In genomic region chr11:65503606-65503922, GRCh38 we compare ENCODE assay signal across 9 cellular contexts. TPM values are rescaled to one million over a fixed set of nuclear protein-coding genes. Genes with fewer than 3 reads are reported as not detected.
DNase-seq lines count a peak whose midpoint lies in the region; ATAC-seq and TF ChIP-seq lines count a peak whose summit lies in the region.
"Had no signal": no experiment of that assay in that cellular context is flagged by ENCODE, and none has a peak within 500 bp of the region (broad histone marks: within the 10 kb centered on the region; RNA-seq: fewer than 3 reads in every experiment).

No MANE protein-coding gene starts in this region.

- POLR2A ChIA-PET in HEK293 (lab: Yijun Ruan, JAX): interaction anchor here (0.5 to 28.2 kb wide), 8 partner anchors 8 to 122 kb away, joined by 3 to 1129 read pairs (median 22); partner anchors contain the start of genes NEAT1 and ZNRD2

- H3K4me3 ChIP-seq in HEK293 (ENCODE audit: low read depth, low read length) (peak overlapping the region; percentile 98), WI38 (ENCODE audit: low read depth, low read length) (peak overlapping the region; percentile 98), iPS-15b (ENCODE audit: low read depth, low read length) (peak overlapping the region; percentile 91), stomach (peak overlapping the region; percentile 77 to 95 (median 84))

- TF ChIP-seq EP300 in stomach (IDR thresholded peaks at IDR 0.05): no peak

- peak in 1 of 4 donors; percentile 68 for TF ChIP-seq POLR2A in stomach (IDR thresholded peaks at IDR 0.05)

- H3K4me1 ChIP-seq in HEK293 (ENCODE audit: control insufficient read depth, insufficient read depth, low read length) (no peaks in the 10 kb centered on the region), iPS-15b (ENCODE audit: control insufficient read depth, insufficient read depth, low read length) (peaks cover 7% of the 10 kb centered on the region), stomach (peaks cover 32 to 51% (median 46%) of the 10 kb centered on the region in 4 donors)

- 0 to 1% (median 1%) methylated on average over 3 of the region's 3 CpGs for WGBS in stomach, 5 donors

- intact Hi-C loops in stomach (cut with DNase I; ENCODE audit: low total_unique reads): loop anchor here (5.0 kb wide), 1 partner anchor 76 kb away; no protein-coding TSS in a partner anchor

- DNase-seq in stomach (no peak), NCI-H524 treated with DMSO at 0.1 percent for 48 hours (lab: John Stamatoyannopoulos, UW) (no peak), NCI-H1417 (lab: John Stamatoyannopoulos, UW) (no peak)
- DNase-seq: activated CD4-positive, alpha-beta T cell treated with anti-CD3 and anti-CD28 coated beads for 4 hours; occipital lobe had no signal

- CTCF ChIA-PET in HEK293 (lab: Yijun Ruan, JAX): interaction anchor here (0.7 to 2.4 kb wide), 4 partner anchors 26 to 188 kb away, joined by 3 to 10 read pairs (median 4); no protein-coding TSS in a partner anchor

- H3K27me3 ChIP-seq in iPS-15b (ENCODE audit: control insufficient read depth, insufficient read depth, low read length) (no peaks in the 10 kb centered on the region), stomach (no peaks in the 10 kb centered on the region)

- ATAC-seq in HG03565 (IDR thresholded peaks at IDR 0.05; ENCODE audit: unreplicated experiment): no peak

- H3K9me3 ChIP-seq in HEK293 (ENCODE audit: control insufficient read depth, insufficient read depth, low read depth, low read length): no peaks in the 10 kb centered on the region
- no peaks in the 10 kb centered on the region for H3K9me3 ChIP-seq in iPS-15b (ENCODE audit: control insufficient read depth, insufficient read depth, low read length)
- no peaks in the 10 kb centered on the region for H3K9me3 ChIP-seq in stomach

- peak overlapping the region; percentile 98 for H3K9ac ChIP-seq in iPS-15b (ENCODE audit: low read depth, low read length)

- TF ChIP-seq CTCF in HEK293 (tag by site-specific recombination; IDR thresholded peaks at IDR 0.05) (no peak), WI38 (IDR thresholded peaks at IDR 0.05; ENCODE audit: low read depth, low read length) (no peak), stomach (IDR thresholded peaks at IDR 0.05) (no peak)

- H3K27ac ChIP-seq in HEK293 (ENCODE audit: extremely low read depth, low read depth, low read length) (no peak overlapping the region), stomach (peak overlapping the region in 4 of 5 donors; percentile 93 to 99 (median 99))

- peaks cover 0 to 70% of the 10 kb centered on the region in 2 experiments; a peak in 2 of 3 replicates for H3K36me3 ChIP-seq in HEK293 (ENCODE audit: control insufficient read depth in 2 of 2, insufficient read depth in 1 of 2, low read length in 2 of 2)
- peaks cover 55% of the 10 kb centered on the region for H3K36me3 ChIP-seq in iPS-15b (ENCODE audit: control insufficient read depth, insufficient read depth, low read length)
- H3K36me3 ChIP-seq in stomach: peaks cover 53 to 67% (median 57%) of the 10 kb centered on the region in 4 donors

TF ChIP-seq in HEK293, 187 proteins besides CTCF, POLR2A, EP300 and RAD21 (continues in another document):
- TF ChIP-seq, protein P1, sequence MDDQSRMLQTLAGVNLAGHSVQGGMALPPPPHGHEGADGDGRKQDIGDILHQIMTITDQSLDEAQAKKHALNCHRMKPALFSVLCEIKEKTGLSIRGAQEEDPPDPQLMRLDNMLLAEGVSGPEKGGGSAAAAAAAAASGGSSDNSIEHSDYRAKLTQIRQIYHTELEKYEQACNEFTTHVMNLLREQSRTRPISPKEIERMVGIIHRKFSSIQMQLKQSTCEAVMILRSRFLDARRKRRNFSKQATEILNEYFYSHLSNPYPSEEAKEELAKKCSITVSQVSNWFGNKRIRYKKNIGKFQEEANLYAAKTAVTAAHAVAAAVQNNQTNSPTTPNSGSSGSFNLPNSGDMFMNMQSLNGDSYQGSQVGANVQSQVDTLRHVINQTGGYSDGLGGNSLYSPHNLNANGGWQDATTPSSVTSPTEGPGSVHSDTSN (CRISPR knock-in tag; IDR thresholded peaks at IDR 0.05): no peak
- TF ChIP-seq ZBTB1 (tag by site-specific recombination; IDR thresholded peaks at IDR 0.05) (no peak), REPIN1 (tag by site-specific recombination; IDR thresholded peaks at IDR 0.05; ENCODE audit: low read depth) (no peak), ZNF350 (tag by site-specific recombination; IDR thresholded peaks at IDR 0.05) (no peak), ZNF140 (tag by site-specific recombination; IDR thresholded peaks at IDR 0.05) (no peak), ZNF701 (tag by site-specific recombination; IDR thresholded peaks at IDR 0.05) (no peak), ZXDB (tag by site-specific recombination; IDR thresholded peaks at IDR 0.05) (no peak)
- TF ChIP-seq, protein P2, sequence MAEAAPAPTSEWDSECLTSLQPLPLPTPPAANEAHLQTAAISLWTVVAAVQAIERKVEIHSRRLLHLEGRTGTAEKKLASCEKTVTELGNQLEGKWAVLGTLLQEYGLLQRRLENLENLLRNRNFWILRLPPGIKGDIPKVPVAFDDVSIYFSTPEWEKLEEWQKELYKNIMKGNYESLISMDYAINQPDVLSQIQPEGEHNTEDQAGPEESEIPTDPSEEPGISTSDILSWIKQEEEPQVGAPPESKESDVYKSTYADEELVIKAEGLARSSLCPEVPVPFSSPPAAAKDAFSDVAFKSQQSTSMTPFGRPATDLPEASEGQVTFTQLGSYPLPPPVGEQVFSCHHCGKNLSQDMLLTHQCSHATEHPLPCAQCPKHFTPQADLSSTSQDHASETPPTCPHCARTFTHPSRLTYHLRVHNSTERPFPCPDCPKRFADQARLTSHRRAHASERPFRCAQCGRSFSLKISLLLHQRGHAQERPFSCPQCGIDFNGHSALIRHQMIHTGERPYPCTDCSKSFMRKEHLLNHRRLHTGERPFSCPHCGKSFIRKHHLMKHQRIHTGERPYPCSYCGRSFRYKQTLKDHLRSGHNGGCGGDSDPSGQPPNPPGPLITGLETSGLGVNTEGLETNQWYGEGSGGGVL (tag by site-specific recombination; IDR thresholded peaks at IDR 0.05): no peak
- TF ChIP-seq, protein P3, sequence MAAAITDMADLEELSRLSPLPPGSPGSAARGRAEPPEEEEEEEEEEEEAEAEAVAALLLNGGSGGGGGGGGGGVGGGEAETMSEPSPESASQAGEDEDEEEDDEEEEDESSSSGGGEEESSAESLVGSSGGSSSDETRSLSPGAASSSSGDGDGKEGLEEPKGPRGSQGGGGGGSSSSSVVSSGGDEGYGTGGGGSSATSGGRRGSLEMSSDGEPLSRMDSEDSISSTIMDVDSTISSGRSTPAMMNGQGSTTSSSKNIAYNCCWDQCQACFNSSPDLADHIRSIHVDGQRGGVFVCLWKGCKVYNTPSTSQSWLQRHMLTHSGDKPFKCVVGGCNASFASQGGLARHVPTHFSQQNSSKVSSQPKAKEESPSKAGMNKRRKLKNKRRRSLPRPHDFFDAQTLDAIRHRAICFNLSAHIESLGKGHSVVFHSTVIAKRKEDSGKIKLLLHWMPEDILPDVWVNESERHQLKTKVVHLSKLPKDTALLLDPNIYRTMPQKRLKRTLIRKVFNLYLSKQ (tag by site-specific recombination; IDR thresholded peaks at IDR 0.05; ENCODE audit: borderline replicate concordance): no peak
- TF ChIP-seq, protein P4, sequence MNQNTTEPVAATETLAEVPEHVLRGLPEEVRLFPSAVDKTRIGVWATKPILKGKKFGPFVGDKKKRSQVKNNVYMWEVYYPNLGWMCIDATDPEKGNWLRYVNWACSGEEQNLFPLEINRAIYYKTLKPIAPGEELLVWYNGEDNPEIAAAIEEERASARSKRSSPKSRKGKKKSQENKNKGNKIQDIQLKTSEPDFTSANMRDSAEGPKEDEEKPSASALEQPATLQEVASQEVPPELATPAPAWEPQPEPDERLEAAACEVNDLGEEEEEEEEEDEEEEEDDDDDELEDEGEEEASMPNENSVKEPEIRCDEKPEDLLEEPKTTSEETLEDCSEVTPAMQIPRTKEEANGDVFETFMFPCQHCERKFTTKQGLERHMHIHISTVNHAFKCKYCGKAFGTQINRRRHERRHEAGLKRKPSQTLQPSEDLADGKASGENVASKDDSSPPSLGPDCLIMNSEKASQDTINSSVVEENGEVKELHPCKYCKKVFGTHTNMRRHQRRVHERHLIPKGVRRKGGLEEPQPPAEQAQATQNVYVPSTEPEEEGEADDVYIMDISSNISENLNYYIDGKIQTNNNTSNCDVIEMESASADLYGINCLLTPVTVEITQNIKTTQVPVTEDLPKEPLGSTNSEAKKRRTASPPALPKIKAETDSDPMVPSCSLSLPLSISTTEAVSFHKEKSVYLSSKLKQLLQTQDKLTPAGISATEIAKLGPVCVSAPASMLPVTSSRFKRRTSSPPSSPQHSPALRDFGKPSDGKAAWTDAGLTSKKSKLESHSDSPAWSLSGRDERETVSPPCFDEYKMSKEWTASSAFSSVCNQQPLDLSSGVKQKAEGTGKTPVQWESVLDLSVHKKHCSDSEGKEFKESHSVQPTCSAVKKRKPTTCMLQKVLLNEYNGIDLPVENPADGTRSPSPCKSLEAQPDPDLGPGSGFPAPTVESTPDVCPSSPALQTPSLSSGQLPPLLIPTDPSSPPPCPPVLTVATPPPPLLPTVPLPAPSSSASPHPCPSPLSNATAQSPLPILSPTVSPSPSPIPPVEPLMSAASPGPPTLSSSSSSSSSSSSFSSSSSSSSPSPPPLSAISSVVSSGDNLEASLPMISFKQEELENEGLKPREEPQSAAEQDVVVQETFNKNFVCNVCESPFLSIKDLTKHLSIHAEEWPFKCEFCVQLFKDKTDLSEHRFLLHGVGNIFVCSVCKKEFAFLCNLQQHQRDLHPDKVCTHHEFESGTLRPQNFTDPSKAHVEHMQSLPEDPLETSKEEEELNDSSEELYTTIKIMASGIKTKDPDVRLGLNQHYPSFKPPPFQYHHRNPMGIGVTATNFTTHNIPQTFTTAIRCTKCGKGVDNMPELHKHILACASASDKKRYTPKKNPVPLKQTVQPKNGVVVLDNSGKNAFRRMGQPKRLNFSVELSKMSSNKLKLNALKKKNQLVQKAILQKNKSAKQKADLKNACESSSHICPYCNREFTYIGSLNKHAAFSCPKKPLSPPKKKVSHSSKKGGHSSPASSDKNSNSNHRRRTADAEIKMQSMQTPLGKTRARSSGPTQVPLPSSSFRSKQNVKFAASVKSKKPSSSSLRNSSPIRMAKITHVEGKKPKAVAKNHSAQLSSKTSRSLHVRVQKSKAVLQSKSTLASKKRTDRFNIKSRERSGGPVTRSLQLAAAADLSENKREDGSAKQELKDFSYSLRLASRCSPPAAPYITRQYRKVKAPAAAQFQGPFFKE (tag by site-specific recombination; IDR thresholded peaks at IDR 0.05; ENCODE audit: borderline replicate concordance): no peak

RNA-seq across cellular contexts. Expression of gene MALAT1, which starts 4.7 kb away (rescaled TPM):
- over 10,000 TPM; 11,517 to 39,496 (median 13,707) TPM for total RNA-seq in stomach
- polyA plus RNA-seq in stomach: 100 to 1,000 TPM; 124 to 296 (median 126) TPM

RNA-seq across cellular contexts. Expression of gene SCYL1, which starts 21.3 kb away (rescaled TPM):
- total RNA-seq in stomach: 10 to 100 TPM in 4 of 5 donors, 1 to 10 TPM in 1; 3.5 to 89.0 (median 65.2) TPM
- 10 to 100 TPM; 65.8 to 94.8 (median 86.1) TPM for polyA plus RNA-seq in stomach

RNA-seq across cellular contexts. Expression of gene LTBP3, which starts 54.6 kb away (rescaled TPM):
- total RNA-seq in stomach: 100 to 1,000 TPM in 4 of 5 donors, 10 to 100 TPM in 1; 35.1 to 452 (median 117) TPM
- 10 to 100 TPM; 26.9 to 58.2 (median 28.7) TPM for polyA plus RNA-seq in stomach
